ENCODE assay signal across 17 cellular contexts in genomic region chr3:12630292-12630691, GRCh38. TPM values are rescaled to one million over a fixed set of nuclear protein-coding genes. Genes with fewer than 3 reads are reported as not detected.
A peak's percentile ranks its signal among the peaks of the same experiment; 100 is the strongest.
DNase-seq lines count a peak whose midpoint lies in the region; ATAC-seq and TF ChIP-seq lines count a peak whose summit lies in the region.
"Had no signal": no experiment of that assay in that cellular context is flagged by ENCODE, and none has a peak within 500 bp of the region (broad histone marks: within the 10 kb centered on the region; RNA-seq: fewer than 3 reads in every experiment).

No MANE protein-coding gene starts in this region.

- no peak overlapping the region for H3K14ac ChIP-seq in neuronal stem cell (ENCODE audit: low read length)

- no peaks in the 10 kb centered on the region for H3K36me3 ChIP-seq in right atrium auricular region
- no peaks in the 10 kb centered on the region for H3K36me3 ChIP-seq in psoas muscle (ENCODE audit: insufficient read depth in 1 of 2, low read depth in 1 of 2)
- H3K36me3 ChIP-seq in neuronal stem cell (replicated peaks in 1 of 2; ENCODE audit: control insufficient read depth in 2 of 2, insufficient read depth in 2 of 2, low read length in 2 of 2) = peaks cover 0 to 2% of the 10 kb centered on the region in 2 donors

- H2BK15ac ChIP-seq in neuronal stem cell (ENCODE audit: low read length) = no peak overlapping the region

- no peak overlapping the region for H3K4ac ChIP-seq in neuronal stem cell (ENCODE audit: low read length)

- H2AFZ ChIP-seq in neuronal stem cell (ENCODE audit: low read length) = no peak overlapping the region
- H2AFZ ChIP-seq: parathyroid adenoma had no signal

- H3K27me3 ChIP-seq in right atrium auricular region (no peaks in the 10 kb centered on the region), psoas muscle (ENCODE audit: insufficient read depth in 3 of 3, low read length in 2 of 3) (no peaks in the 10 kb centered on the region), neuronal stem cell (ENCODE audit: control insufficient read depth in 3 of 3, insufficient read depth in 3 of 3, low read depth in 1 of 3, low read length in 3 of 3) (no peaks in the 10 kb centered on the region), dorsolateral prefrontal cortex (no peaks in the 10 kb centered on the region)
- H3K27me3 ChIP-seq: BLaER1, testis had no signal

- H3K4me3 ChIP-seq in right atrium auricular region (no peak overlapping the region), psoas muscle (peak overlapping the region; percentile 12), neuronal stem cell (ENCODE audit: low read length in 2 of 2) (no peak overlapping the region), dorsolateral prefrontal cortex (no peak overlapping the region)
- H3K4me3 ChIP-seq: BLaER1, skin epidermis, testis had no signal

- H4K8ac ChIP-seq in neuronal stem cell (ENCODE audit: low read depth, low read length) = no peak overlapping the region

- CTCF ChIA-PET in WTC11 (lab: Charles Lee) = no interaction called here

- H3K27ac ChIP-seq in right atrium auricular region = peak overlapping the region; percentile 64 to 79
- peak overlapping the region; percentile 81 for H3K27ac ChIP-seq in psoas muscle
- no peak overlapping the region for H3K27ac ChIP-seq in neuronal stem cell (replicated peaks; ENCODE audit: low read length)
- no peak overlapping the region for H3K27ac ChIP-seq in dorsolateral prefrontal cortex
- H3K27ac ChIP-seq: BLaER1, parathyroid adenoma, testis had no signal

- no peak overlapping the region for H3K4me2 ChIP-seq in neuronal stem cell (ENCODE audit: insufficient read depth, low read length, poor library complexity, severe bottlenecking)

- no peak overlapping the region for H3K9ac ChIP-seq in neuronal stem cell (ENCODE audit: low read depth, low read length, poor library complexity)
- H3K9ac ChIP-seq: BLaER1, parathyroid adenoma had no signal

- ATAC-seq in WTC11 (peak; percentile 22; the same call in 1 of the 2 replicates), psoas muscle (no peak), GM19351 (IDR thresholded peaks at IDR 0.05; ENCODE audit: unreplicated experiment) (no peak)

- TF ChIP-seq CTCF in WTC11 (IDR thresholded peaks at IDR 0.05) = no peak
- TF ChIP-seq CTCF in right atrium auricular region (IDR thresholded peaks at IDR 0.05) = no peak
- no peak for TF ChIP-seq CTCF in psoas muscle (IDR thresholded peaks at IDR 0.05)
- TF ChIP-seq CTCF in dorsolateral prefrontal cortex (IDR thresholded peaks at IDR 0.05 in 54 of 56, conservative IDR thresholded peaks at IDR 0.05 in 2 of 56; ENCODE audit: low read depth in 1 of 56, partially characterized antibody in 56 of 56) = no peak

- H2BK120ac ChIP-seq in neuronal stem cell (ENCODE audit: low read depth, low read length) = no peak overlapping the region

- POLR2A ChIA-PET in WTC11 (lab: Charles Lee) = no interaction called here

- no peak overlapping the region for H2AK5ac ChIP-seq in neuronal stem cell (ENCODE audit: low read depth, low read length)

- H3K4me3 Mint-ChIP-seq in WTC11 = no peak overlapping the region

- no peak overlapping the region for H2BK5ac ChIP-seq in neuronal stem cell (ENCODE audit: low read length)

- peaks cover 0 to 68% of the 10 kb centered on the region in 2 donors for H3K4me1 ChIP-seq in right atrium auricular region
- H3K4me1 ChIP-seq in psoas muscle = peaks cover 58% of the 10 kb centered on the region
- H3K4me1 ChIP-seq in neuronal stem cell (ENCODE audit: control insufficient read depth in 2 of 2, insufficient read depth in 1 of 2, low read depth in 1 of 2, low read length in 2 of 2) = peaks cover 0 to 3% of the 10 kb centered on the region in 2 donors

- H4K91ac ChIP-seq in neuronal stem cell (ENCODE audit: low read depth, low read length, poor library complexity) = no peak overlapping the region

- no peaks in the 10 kb centered on the region for H3K27me3 Mint-ChIP-seq in WTC11 (ENCODE audit: low read depth)

- no peak overlapping the region for H3K23ac ChIP-seq in neuronal stem cell (ENCODE audit: low read depth, low read length, poor library complexity)

- peak; percentile 2 for DNase-seq in NCI-H82 (lab: John Stamatoyannopoulos, UW)
- no peak for DNase-seq in NCI-H82 treated with DMSO at 0.1 percent for 48 hours (lab: John Stamatoyannopoulos, UW; ENCODE audit: unreplicated experiment)
- no peak for DNase-seq in WTC11 (ENCODE audit: low spot score)
- DNase-seq in right atrium auricular region (ENCODE audit: low spot score) = no peak
- DNase-seq in psoas muscle = no peak
- no peak for DNase-seq in neuronal stem cell (ENCODE audit: low spot score)
- no peak for DNase-seq in dorsolateral prefrontal cortex
- DNase-seq: activated CD4-positive, alpha-beta T cell treated with anti-CD3 and anti-CD28 coated beads for 48 hours; activated effector memory CD4-positive, alpha-beta T cell treated with anti-CD3 and anti-CD28 coated beads, Interleukin-2, amount 50 U/mL, for 16 hours; hippocampal formation; NCI-H1436; stimulated activated CD4-positive, alpha-beta T cell treated with anti-CD3 and anti-CD28 coated beads, Interleukin-4, amount 100 ng/mL, for 1 hour; testis had no signal

- H3K36me3 Mint-ChIP-seq in WTC11 = no peaks in the 10 kb centered on the region

- 57 to 70% (median 67%) methylated on average over 2 of the region's 2 CpGs for WGBS in psoas muscle, 3 donors
- WGBS in neuronal stem cell (ENCODE audit: extremely low coverage in 2 of 2, insufficient read length in 2 of 2, insufficient replicate concordance in 1 of 2), 2 donors = no CpG with 5 or more reads among the region's 2 CpGs

- H3K18ac ChIP-seq in neuronal stem cell (ENCODE audit: low read length) = no peak overlapping the region

- H3K4me1 Mint-ChIP-seq in WTC11 = peaks cover 23% of the 10 kb centered on the region

- H3K9me3 ChIP-seq in right atrium auricular region = no peaks in the 10 kb centered on the region
- no peaks in the 10 kb centered on the region for H3K9me3 ChIP-seq in psoas muscle
- no peaks in the 10 kb centered on the region for H3K9me3 ChIP-seq in neuronal stem cell (replicated peaks in 1 of 2; ENCODE audit: control insufficient read depth in 2 of 2, insufficient read depth in 1 of 2, low read depth in 1 of 2, low read length in 2 of 2)
- H3K9me3 ChIP-seq: testis had no signal

- no peak overlapping the region for H2BK12ac ChIP-seq in neuronal stem cell (ENCODE audit: low read length)

- intact Hi-C loops in psoas muscle (cut with DNase I) = no loop called here
- intact Hi-C loops in dorsolateral prefrontal cortex (cut with DNase I) = no loop called here

- peak overlapping the region; percentile 91 for H3K27ac Mint-ChIP-seq in WTC11

- no peaks in the 10 kb centered on the region for H3K9me3 Mint-ChIP-seq in WTC11

- peaks cover 2% of the 10 kb centered on the region for H3K79me1 ChIP-seq in neuronal stem cell (ENCODE audit: low read depth, low read length)

TF ChIP-seq in WTC11, 78 proteins besides CTCF, POLR2A, EP300 and RAD21:
- TF ChIP-seq GRHL2 (CRISPR knock-in tag; IDR thresholded peaks at IDR 0.05; ENCODE audit: insufficient replicate concordance, severe bottlenecking) (no peak), ZNF396 (CRISPR knock-in tag; IDR thresholded peaks at IDR 0.05; ENCODE audit: borderline replicate concordance) (no peak), CBFB (CRISPR knock-in tag; IDR thresholded peaks at IDR 0.05; ENCODE audit: low read depth) (no peak), E2F4 (CRISPR knock-in tag; IDR thresholded peaks at IDR 0.05; ENCODE audit: borderline replicate concordance, low read depth) (no peak), USF1 (CRISPR knock-in tag; IDR thresholded peaks at IDR 0.05) (no peak), KAT7 (CRISPR knock-in tag; IDR thresholded peaks at IDR 0.05; ENCODE audit: borderline replicate concordance) (no peak), OVOL2 (CRISPR knock-in tag; IDR thresholded peaks at IDR 0.05; ENCODE audit: borderline replicate concordance) (no peak)

RNA-seq across cellular contexts. Expression of gene RAF1, which starts 33.6 kb away (rescaled TPM):
- total RNA-seq in WTC11 (2021) = 85.0 to 101 TPM (median 86.1 TPM) in 3 replicates
- 100 to 1,000 TPM; 140 to 178 TPM for total RNA-seq in right atrium auricular region
- 100 to 1,000 TPM; 109 to 221 (median 160) TPM for total RNA-seq in psoas muscle
- 100 to 1,000 TPM in 2 of 3 donors, 10 to 100 TPM in 1; 87.2 to 391 (median 132) TPM for polyA plus RNA-seq in psoas muscle
- polyA plus RNA-seq in neuronal stem cell (2013, experiment 1 of 2) = 74.1 TPM
- 73.6 TPM for polyA plus RNA-seq in neuronal stem cell (2013, experiment 2 of 2)
- 100 to 1,000 TPM in 4 of 120 experiments, 10 to 100 TPM in 116; 58.1 to 110 (median 75.9) TPM for total RNA-seq in dorsolateral prefrontal cortex

Comparison
In these comparisons a context has a peak if more than half of its experiments do, and no peak if none do; other contexts are left out.
1. H3K27ac ChIP-seq: peak in right atrium auricular region (2 of 2) and psoas muscle (single experiment); none in neuronal stem cell (single experiment) and dorsolateral prefrontal cortex (0 of 59).